In the genomic region with DNA sequence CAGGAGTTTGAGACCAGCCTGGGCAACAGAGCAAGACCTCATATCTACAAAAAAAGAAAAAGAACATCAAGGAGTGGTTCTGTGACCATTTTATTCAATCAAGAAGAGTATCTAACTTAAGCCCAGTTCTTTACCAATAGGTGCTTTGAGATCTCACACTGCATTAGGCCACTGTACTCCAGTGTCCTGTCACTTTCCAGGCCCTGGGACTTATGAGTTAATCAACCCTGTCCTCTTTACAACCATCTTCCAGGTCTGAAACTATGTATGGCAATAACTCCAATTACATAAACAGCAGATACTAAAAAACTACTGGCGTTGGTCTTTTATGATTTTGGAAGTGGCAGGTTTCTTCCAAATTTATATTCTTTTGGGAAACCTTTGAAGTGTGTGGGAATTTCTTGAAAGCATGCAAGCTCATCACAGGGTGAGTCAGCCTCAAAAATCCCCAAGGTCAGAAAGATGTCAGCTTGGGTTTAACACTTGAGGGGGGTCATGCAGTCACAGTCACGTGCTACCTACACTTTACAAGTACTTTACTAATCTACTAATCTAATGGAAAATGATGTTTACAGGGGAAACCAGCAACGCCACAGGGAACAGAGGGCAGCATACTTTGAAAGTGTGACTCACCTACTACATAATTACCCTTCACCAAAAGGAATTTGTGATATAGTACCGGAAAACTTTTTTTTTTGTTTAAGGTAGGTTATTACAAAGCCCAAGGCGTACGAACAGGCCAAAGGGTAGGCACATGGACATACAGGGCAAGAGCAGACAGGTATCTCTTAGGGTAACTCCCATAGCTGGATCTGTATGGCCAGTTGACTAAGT, we compare ENCODE assay signal across 1 cellular context.
TF ChIP-seq lines count a peak whose summit lies in the region.

No MANE protein-coding gene starts in this region.

TF ChIP-seq in K562, 482 proteins besides CTCF, POLR2A, EP300 and RAD21 (continued from another document and continues in another):
- TF ChIP-seq ZBTB11 (CRISPR knock-in tag; IDR thresholded peaks at IDR 0.05) (no peak), PYGO2 (tag; IDR thresholded peaks at IDR 0.05) (no peak), JUND (IDR thresholded peaks at IDR 0.05; ENCODE audit: borderline replicate concordance, low read depth, low read length) (peak; percentile 41; the same call in 1 of the 2 replicates), JUND (tag; IDR thresholded peaks at IDR 0.05; ENCODE audit: borderline replicate concordance, low read depth, low read length) (no peak), REST (CRISPR knock-in tag; IDR thresholded peaks at IDR 0.05; ENCODE audit: low read depth) (no peak), ZNF146 (CRISPR knock-in tag; IDR thresholded peaks at IDR 0.05; ENCODE audit: unreplicated experiment) (no peak), ZNF23 (CRISPR knock-in tag; IDR thresholded peaks at IDR 0.05) (no peak), FOSL1 (tag; conservative IDR thresholded peaks at IDR 0.05) (peak; percentile 86), ZNF124 (CRISPR knock-in tag; IDR thresholded peaks at IDR 0.05) (no peak), ZNF592 (IDR thresholded peaks at IDR 0.05) (no peak), BHLHE40 (IDR thresholded peaks at IDR 0.05; ENCODE audit: low read length) (peak; percentile 76), SRSF1 (IDR thresholded peaks at IDR 0.05; ENCODE audit: low read depth, low read length) (no peak), RBM25 (IDR thresholded peaks at IDR 0.05; ENCODE audit: low read depth, low read length, severe bottlenecking) (no peak), CBFA2T3 (IDR thresholded peaks at IDR 0.05) (no peak), MED1 (CRISPR knock-in tag; IDR thresholded peaks at IDR 0.05; ENCODE audit: borderline replicate concordance) (no peak), JUN (IDR thresholded peaks at IDR 0.05; ENCODE audit: borderline replicate concordance, low read depth, low read length) (peak; percentile 45; the same call in 1 of the 2 replicates), JUN (CRISPR knock-in tag; IDR thresholded peaks at IDR 0.05; ENCODE audit: borderline replicate concordance) (no peak), AFF1 (IDR thresholded peaks at IDR 0.05; ENCODE audit: low read depth in 1 of 2, partially characterized antibody in 2 of 2) (no peak), ESRRA (IDR thresholded peaks at IDR 0.05; ENCODE audit: borderline replicate concordance, low read depth) (peak; percentile 40; the same call in 1 of the 2 replicates), ZNF239 (CRISPR knock-in tag; IDR thresholded peaks at IDR 0.05) (no peak), HNRNPK (IDR thresholded peaks at IDR 0.05; ENCODE audit: low read depth, low read length, poor library complexity, severe bottlenecking) (no peak), ZNF586 (CRISPR knock-in tag; conservative IDR thresholded peaks at IDR 0.05) (no peak), BRF2 (IDR thresholded peaks at IDR 0.05; ENCODE audit: borderline replicate concordance, insufficient read depth, insufficient read length) (no peak), POU5F1 (IDR thresholded peaks at IDR 0.05; ENCODE audit: borderline replicate concordance, low read depth, low read length, partially characterized antibody) (no peak), MEF2D (tag; conservative IDR thresholded peaks at IDR 0.05; ENCODE audit: low read depth) (no peak), ZNF384 (IDR thresholded peaks at IDR 0.05; ENCODE audit: low read depth, low read length) (no peak), ZEB2 (IDR thresholded peaks at IDR 0.05) (no peak), PKNOX1 (IDR thresholded peaks at IDR 0.05) (no peak), ESRRB (CRISPR knock-in tag; IDR thresholded peaks at IDR 0.05; ENCODE audit: borderline replicate concordance) (no peak)
- TF ChIP-seq, protein P1, sequence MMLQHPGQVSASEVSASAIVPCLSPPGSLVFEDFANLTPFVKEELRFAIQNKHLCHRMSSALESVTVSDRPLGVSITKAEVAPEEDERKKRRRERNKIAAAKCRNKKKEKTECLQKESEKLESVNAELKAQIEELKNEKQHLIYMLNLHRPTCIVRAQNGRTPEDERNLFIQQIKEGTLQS (IDR thresholded peaks at IDR 0.05): peak; percentile 73
- TF ChIP-seq, protein P1 (CRISPR knock-in tag; conservative IDR thresholded peaks at IDR 0.05): no peak
- TF ChIP-seq, protein P2, sequence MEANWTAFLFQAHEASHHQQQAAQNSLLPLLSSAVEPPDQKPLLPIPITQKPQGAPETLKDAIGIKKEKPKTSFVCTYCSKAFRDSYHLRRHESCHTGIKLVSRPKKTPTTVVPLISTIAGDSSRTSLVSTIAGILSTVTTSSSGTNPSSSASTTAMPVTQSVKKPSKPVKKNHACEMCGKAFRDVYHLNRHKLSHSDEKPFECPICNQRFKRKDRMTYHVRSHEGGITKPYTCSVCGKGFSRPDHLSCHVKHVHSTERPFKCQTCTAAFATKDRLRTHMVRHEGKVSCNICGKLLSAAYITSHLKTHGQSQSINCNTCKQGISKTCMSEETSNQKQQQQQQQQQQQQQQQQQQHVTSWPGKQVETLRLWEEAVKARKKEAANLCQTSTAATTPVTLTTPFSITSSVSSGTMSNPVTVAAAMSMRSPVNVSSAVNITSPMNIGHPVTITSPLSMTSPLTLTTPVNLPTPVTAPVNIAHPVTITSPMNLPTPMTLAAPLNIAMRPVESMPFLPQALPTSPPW (CRISPR knock-in tag; IDR thresholded peaks at IDR 0.05): peak; percentile 46
